ENCODE assay signal across 17 cellular contexts in genomic region chr2:161171595-161171929, GRCh38. TPM values are rescaled to one million over a fixed set of nuclear protein-coding genes. Genes with fewer than 3 reads are reported as not detected.
DNase-seq lines count a peak whose midpoint lies in the region; ATAC-seq, FAIRE-seq and TF ChIP-seq lines count a peak whose summit lies in the region.
"Had no signal": no experiment of that assay in that cellular context is flagged by ENCODE, and none has a peak within 500 bp of the region (broad histone marks: within the 10 kb centered on the region; RNA-seq: fewer than 3 reads in every experiment).

No MANE protein-coding gene starts in this region.

- FAIRE-seq in GM19239 (lab: Jason Lieb, UNC) = peak; percentile 83

- ATAC-seq in RWPE2 (ENCODE audit: low read depth) (peak; percentile 51; the same call in 2 of the 3 replicates), GM21529 (IDR thresholded peaks at IDR 0.05; ENCODE audit: unreplicated experiment) (no peak), HG03460 (IDR thresholded peaks at IDR 0.05; ENCODE audit: unreplicated experiment) (no peak)
- ATAC-seq: HCT116, psoas muscle had no signal

- no peaks in the 10 kb centered on the region for H3K9me3 ChIP-seq in RWPE2 (ENCODE audit: severe bottlenecking)
- H3K9me3 ChIP-seq: BE2C, psoas muscle had no signal

- DNase-seq in AG09309 (ENCODE audit: low read depth) (peak; percentile 44), GM19239 (ENCODE audit: insufficient read length, low spot score) (no peak), RWPE2 (ENCODE audit: low spot score) (no peak), fibroblast of villous mesenchyme (ENCODE audit: low read depth) (peak; percentile 47), dedifferentiated amniotic fluid mesenchymal stem cell (ENCODE audit: extremely low spot score) (no peak), ecto neural progenitor cell (ENCODE audit: low spot score) (no peak)
- DNase-seq: activated effector memory CD4-positive, alpha-beta T cell treated with anti-CD3 and anti-CD28 coated beads, Interleukin-2, amount 50 U/mL, for 16 hours; BE2C; cerebellar nuclear complex; Kasumi-1; psoas muscle; Right ventricle myocardium superior; stimulated activated CD4-positive, alpha-beta T cell treated with anti-CD3 and anti-CD28 coated beads, Interleukin-4, amount 100 ng/mL, for 4 hours had no signal

- H3K27me3 ChIP-seq in RWPE2 (ENCODE audit: insufficient read depth, poor library complexity, severe bottlenecking) = no peaks in the 10 kb centered on the region
- H3K27me3 ChIP-seq: BE2C had no signal

- H3K4me3 ChIP-seq in AG09309 (ENCODE audit: control insufficient read depth, low read depth, low read length) (no peak overlapping the region), RWPE2 (ENCODE audit: severe bottlenecking) (no peak overlapping the region), fibroblast of villous mesenchyme (ENCODE audit: low read depth, low read length) (no peak overlapping the region)
- H3K4me3 ChIP-seq: psoas muscle had no signal

- no peak for TF ChIP-seq CTCF in AG09309 (IDR thresholded peaks at IDR 0.05; ENCODE audit: control insufficient read depth, insufficient read depth, low read depth, low read length, missing control alignments)
- TF ChIP-seq CTCF in RWPE2 (IDR thresholded peaks at IDR 0.05; ENCODE audit: poor library complexity, severe bottlenecking) = no peak
- TF ChIP-seq CTCF in fibroblast of villous mesenchyme (IDR thresholded peaks at IDR 0.05; ENCODE audit: insufficient read depth, low read depth, low read length) = no peak

- peaks cover 28% of the 10 kb centered on the region for H3K36me3 ChIP-seq in RWPE2 (ENCODE audit: low read depth)
- H3K36me3 ChIP-seq: BE2C had no signal

- peaks cover 20% of the 10 kb centered on the region for H3K4me1 ChIP-seq in RWPE2 (ENCODE audit: insufficient read depth, poor library complexity, severe bottlenecking)
- H3K4me1 ChIP-seq: BE2C had no signal

- H3K27ac ChIP-seq in RWPE2 (ENCODE audit: poor library complexity, severe bottlenecking) = peak overlapping the region; percentile 56
- H3K27ac ChIP-seq: psoas muscle, VCaP had no signal

RNA-seq across cellular contexts. Expression of gene TANK, which starts 11.3 kb away (rescaled TPM):
- 87.3 and 100 TPM in 2 replicates for total RNA-seq in fibroblast of villous mesenchyme

Comparison
In these comparisons a context has a peak if more than half of its experiments do, and no peak if none do; other contexts are left out.
1. DNase-seq: peak in AG09309 (single experiment) and fibroblast of villous mesenchyme (single experiment); none in GM19239 (single experiment), RWPE2 (single experiment), dedifferentiated amniotic fluid mesenchymal stem cell (single experiment) and ecto neural progenitor cell (single experiment).